30 cellular contexts compared by ENCODE assay signal in the genomic region with DNA sequence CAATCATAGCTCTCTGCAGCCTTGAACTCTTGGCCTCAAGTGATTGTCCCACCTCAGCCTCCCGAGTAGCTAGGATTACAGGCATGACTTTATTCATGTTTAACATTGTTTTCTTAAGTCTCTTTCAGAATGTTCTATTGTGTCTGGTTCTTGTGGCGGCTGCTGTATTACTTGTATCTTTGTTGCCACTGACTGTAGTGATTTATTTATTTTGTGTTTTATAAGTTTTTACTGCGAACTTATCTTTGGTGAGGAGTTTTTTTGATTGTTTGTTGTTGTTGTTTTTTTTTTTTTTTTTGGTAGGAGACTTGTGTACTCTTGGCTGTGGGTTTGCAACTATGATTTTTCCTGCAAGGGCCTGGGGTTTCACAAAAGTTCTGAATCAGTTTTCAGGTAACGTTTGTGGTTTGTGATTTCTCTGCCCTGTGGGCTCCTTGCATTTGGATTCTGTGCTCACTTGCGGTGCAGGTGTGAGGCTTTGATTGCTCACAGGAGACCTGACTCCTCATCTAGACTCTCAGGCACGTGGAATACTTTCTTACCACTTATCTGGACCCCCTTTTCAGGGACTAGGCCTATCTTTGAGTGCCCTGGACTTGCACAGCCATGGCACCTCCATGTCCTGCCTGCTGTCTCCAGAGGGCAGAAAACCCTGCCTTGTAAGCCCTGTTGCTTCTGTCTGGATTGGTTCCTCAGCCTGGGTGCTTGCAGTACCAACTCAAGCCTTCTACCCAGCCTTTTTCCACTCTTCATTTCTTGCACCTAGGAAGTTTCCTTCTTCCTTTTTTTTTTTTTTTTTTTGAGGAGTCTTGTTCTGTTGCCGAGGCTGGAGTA. TPM values are rescaled to one million over a fixed set of nuclear protein-coding genes. Genes with fewer than 3 reads are reported as not detected.
"Had no signal": no experiment of that assay in that cellular context is flagged by ENCODE, and none has a peak within 500 bp of the region (broad histone marks: within the 10 kb centered on the region; RNA-seq: fewer than 3 reads in every experiment).

No MANE protein-coding gene starts in this region.

- H3K27ac ChIP-seq: adrenal gland, body of pancreas, colonic mucosa, esophagus squamous epithelium, neural progenitor cell, parathyroid adenoma, psoas muscle, tibial nerve, WERI-Rb-1 had no signal

- H3K27me3 ChIP-seq: adrenal gland, body of pancreas, colonic mucosa, neural progenitor cell, tibial nerve had no signal

- H3K9ac ChIP-seq: neural progenitor cell, parathyroid adenoma had no signal

- H3K4me3 ChIP-seq: adrenal gland, body of pancreas, colonic mucosa, esophagus squamous epithelium, neural progenitor cell, psoas muscle, smooth muscle cell, tibial nerve had no signal

- H2AFZ ChIP-seq: neural progenitor cell, parathyroid adenoma had no signal

- H3K36me3 ChIP-seq: adrenal gland, colonic mucosa, esophagus squamous epithelium, neural progenitor cell, tibial nerve, WERI-Rb-1 had no signal

- H3K79me2 ChIP-seq: parathyroid adenoma had no signal

- H3K9me3 ChIP-seq: adrenal gland, body of pancreas, colonic mucosa, esophagus squamous epithelium, psoas muscle, tibial nerve had no signal

- H3K4me2 ChIP-seq: neural progenitor cell, smooth muscle cell had no signal

- DNase-seq: activated CD4-positive, alpha-beta T cell treated with anti-CD3 and anti-CD28 coated beads for 48 hours; activated CD4-positive, alpha-beta T cell treated with anti-CD3 and anti-CD28 coated beads, Interleukin-2, amount 50 U/mL, for 48 hours; activated CD8-positive, alpha-beta memory T cell treated with anti-CD3 and anti-CD28 coated beads for 24 hours; activated effector memory CD4-positive, alpha-beta T cell treated with anti-CD3 and anti-CD28 coated beads, Interleukin-2, amount 50 U/mL, for 16 hours; activated naive CD4-positive, alpha-beta T cell treated with anti-CD3 and anti-CD28 coated beads for 36 hours; activated naive CD8-positive, alpha-beta T cell treated with anti-CD3 and anti-CD28 coated beads for 36 hours; activated T-cell treated with anti-CD3 and anti-CD28 coated beads, Interleukin-2, amount 50 U/mL, for 1 hour; adrenal gland; aorta; body of pancreas; cerebellar nuclear complex; colonic mucosa; endodermal cell; esophagus squamous epithelium; glutamatergic neuron; kidney; natural killer cell; occipital lobe; psoas muscle; stimulated activated naive CD4-positive, alpha-beta T cell; T-helper 1 cell; WERI-Rb-1 had no signal

- H3K4me1 ChIP-seq: adrenal gland, body of pancreas, colonic mucosa, esophagus squamous epithelium, neural progenitor cell, parathyroid adenoma, psoas muscle, tibial nerve had no signal

RNA-seq across cellular contexts. Expression of gene KIF25, which starts 25.2 kb away (rescaled TPM):
- total RNA-seq: activated naive CD4-positive, alpha-beta T cell treated with anti-CD3 and anti-CD28 coated beads for 36 hours; activated naive CD8-positive, alpha-beta T cell treated with anti-CD3 and anti-CD28 coated beads for 36 hours; activated T-helper 1 cell treated with anti-CD3 and anti-CD28 coated beads, Interleukin-12 subunit alpha, Interleukin-12 subunit beta, Interleukin-2, Interleukin-4 antibody, amounts not matched to agents 30 ng/mL and 10 ng/mL and 1 ng/mL, durations not matched to agents 14 hours and 24 hours and 36 hours; adrenal gland; kidney; natural killer cell; occipital lobe; tibial nerve; urinary bladder had no signal

RNA-seq across cellular contexts. Expression of gene FRMD1, which starts 56.3 kb away (rescaled TPM):
- total RNA-seq: activated naive CD4-positive, alpha-beta T cell treated with anti-CD3 and anti-CD28 coated beads for 36 hours; activated naive CD8-positive, alpha-beta T cell treated with anti-CD3 and anti-CD28 coated beads for 36 hours; activated T-helper 1 cell treated with anti-CD3 and anti-CD28 coated beads, Interleukin-12 subunit alpha, Interleukin-12 subunit beta, Interleukin-2, Interleukin-4 antibody, amounts not matched to agents 30 ng/mL and 10 ng/mL and 1 ng/mL, durations not matched to agents 14 hours and 24 hours and 36 hours; body of pancreas; endodermal cell; frontal cortex; natural killer cell; occipital lobe; smooth muscle cell; temporal lobe had no signal
- polyA plus RNA-seq: smooth muscle cell had no signal
